ENCODE assay signal across 21 cellular contexts in genomic region chr1:240589585-240590110, GRCh38. TPM values are rescaled to one million over a fixed set of nuclear protein-coding genes. Genes with fewer than 3 reads are reported as not detected.
DNase-seq lines count a peak whose midpoint lies in the region; ATAC-seq, FAIRE-seq and TF ChIP-seq lines count a peak whose summit lies in the region.
"Had no signal": no experiment of that assay in that cellular context is flagged by ENCODE, and none has a peak within 500 bp of the region (broad histone marks: within the 10 kb centered on the region; RNA-seq: fewer than 3 reads in every experiment).

No MANE protein-coding gene starts in this region.

- H3K36me3 ChIP-seq in liver (ENCODE audit: control insufficient read depth in 4 of 4, insufficient read depth in 3 of 4, low read depth in 1 of 4, low read length in 3 of 4) (no peaks in the 10 kb centered on the region), HepG2 (replicated peaks in 1 of 2; ENCODE audit: control insufficient read depth in 1 of 2, insufficient read depth in 2 of 2, low read length in 2 of 2) (no peaks in the 10 kb centered on the region), IMR-90 (ENCODE audit: control insufficient read depth, insufficient read depth, low read length) (no peaks in the 10 kb centered on the region; the same call in 1 of the 2 replicates)

- no peak for TF ChIP-seq POLR2A in HepG2 (IDR thresholded peaks at IDR 0.05; ENCODE audit: insufficient read depth in 1 of 2, low read depth in 2 of 2, low read length in 2 of 2)
- TF ChIP-seq POLR2A in IMR-90 (IDR thresholded peaks at IDR 0.05; ENCODE audit: low read depth, low read length), result no peak

- TF ChIP-seq RAD21 in liver (IDR thresholded peaks at IDR 0.05), result no peak
- TF ChIP-seq RAD21 in HepG2 (CRISPR knock-in tag; IDR thresholded peaks at IDR 0.05), result no peak
- TF ChIP-seq RAD21 in IMR-90 (IDR thresholded peaks at IDR 0.05; ENCODE audit: low read length), result no peak

- 0 out of 2 replicates have a peak overlapping the region, but pooled peaks have one; percentile 19 for H3K23ac ChIP-seq in IMR-90 (ENCODE audit: low read depth, low read length)

- H3K4me3 ChIP-seq in liver (ENCODE audit: low read depth in 1 of 3, low read length in 3 of 3), result no peak overlapping the region
- H3K4me3 ChIP-seq in HepG2 (replicated peaks in 1 of 3; ENCODE audit: insufficient read depth in 1 of 3, low read depth in 2 of 3, low read length in 3 of 3), result no peak overlapping the region
- no peak overlapping the region for H3K4me3 ChIP-seq in IMR-90 (ENCODE audit: insufficient read depth, low read depth, low read length)
- H3K4me3 ChIP-seq: GM12878, GM23338 had no signal

- H3K4me1 ChIP-seq in liver (ENCODE audit: control insufficient read depth in 4 of 4, insufficient read depth in 4 of 4, low read length in 3 of 4), result peaks cover 0 to 8% (median 4%) of the 10 kb centered on the region in 4 donors
- H3K4me1 ChIP-seq in HepG2 (ENCODE audit: insufficient read depth, low read length), result peaks cover 16% of the 10 kb centered on the region; the same call in 1 of the 2 replicates
- H3K4me1 ChIP-seq in IMR-90 (ENCODE audit: control insufficient read depth, insufficient read depth, low read length), result peaks cover 2% of the 10 kb centered on the region

- H2AK5ac ChIP-seq in IMR-90 (ENCODE audit: low read depth, low read length), result no peak overlapping the region

- dilution Hi-C loops in IMR-90 (cut with HindIII; ENCODE audit: low sequenced_read_pairs, unreplicated experiment), result no loop called here

- H4K20me1 ChIP-seq in HepG2 (ENCODE audit: insufficient read depth, low read length) (no peaks in the 10 kb centered on the region), IMR-90 (ENCODE audit: insufficient read depth, low read length) (no peaks in the 10 kb centered on the region)

- H3K27ac ChIP-seq in liver (ENCODE audit: low read depth in 1 of 2, low read length in 2 of 2) (no peak overlapping the region), HepG2 (ENCODE audit: extremely low read length, insufficient read depth, low read length) (no peak overlapping the region), IMR-90 (ENCODE audit: insufficient read depth, low read length) (no peak overlapping the region)

- H3K9me3 ChIP-seq in liver (ENCODE audit: control insufficient read depth in 4 of 4, low read length in 3 of 4) (no peaks in the 10 kb centered on the region), HepG2 (ENCODE audit: low read length) (no peaks in the 10 kb centered on the region), IMR-90 (ENCODE audit: control insufficient read depth, insufficient read depth, low read length) (no peaks in the 10 kb centered on the region)

- no peak overlapping the region for H3K14ac ChIP-seq in IMR-90 (replicated peaks; ENCODE audit: low read depth, low read length)

- H2BK120ac ChIP-seq in IMR-90 (ENCODE audit: low read depth, low read length), result no peak overlapping the region

- H3K56ac ChIP-seq in IMR-90 (ENCODE audit: extremely low read depth, insufficient read depth, low read length), result no peak overlapping the region

- TF ChIP-seq CTCF in liver (IDR thresholded peaks at IDR 0.05; ENCODE audit: low read depth, low read length, missing input control), result no peak
- no peak for TF ChIP-seq CTCF in HepG2 (CRISPR knock-in tag; IDR thresholded peaks at IDR 0.05)
- TF ChIP-seq CTCF in IMR-90 (conservative IDR thresholded peaks at IDR 0.05; ENCODE audit: low read depth, low read length), result no peak

- CTCF ChIA-PET in HepG2 (lab: Yijun Ruan, JAX; ENCODE audit: low intra/inter-chr PET ratio, low total read pairs) (no interaction called here), IMR-90 (lab: Yijun Ruan, JAX) (no interaction called here)

- POLR2A ChIA-PET in HepG2 (lab: Yijun Ruan, JAX) (no interaction called here), IMR-90 (lab: Charles Lee; ENCODE audit: unreplicated experiment) (no interaction called here)

- H3K79me1 ChIP-seq in IMR-90 (ENCODE audit: low read depth in 1 of 2, low read length in 2 of 2), result peaks cover 7 to 14% of the 10 kb centered on the region in 2 experiments; a peak in 2 of 4 replicates

- H4K8ac ChIP-seq in IMR-90 (ENCODE audit: low read depth in 2 of 2, low read length in 2 of 2), result no peak overlapping the region

- H3K4me2 ChIP-seq in HepG2 (ENCODE audit: low read depth, low read length) (no peak overlapping the region), IMR-90 (ENCODE audit: low read depth, low read length) (no peak overlapping the region)
- H3K4me2 ChIP-seq: GM23338 had no signal

- no peak overlapping the region for H2BK5ac ChIP-seq in IMR-90 (ENCODE audit: low read depth, low read length, poor library complexity, severe bottlenecking)

- H3K18ac ChIP-seq in IMR-90 (ENCODE audit: low read depth, low read length), result no peak overlapping the region

- H2BK15ac ChIP-seq in IMR-90 (ENCODE audit: low read depth, low read length), result no peak overlapping the region

- no peak overlapping the region for H3K9ac ChIP-seq in liver (ENCODE audit: low read depth in 1 of 2, low read length in 2 of 2)
- H3K9ac ChIP-seq in HepG2 (ENCODE audit: insufficient read depth, low read depth, low read length), result no peak overlapping the region
- no peak overlapping the region for H3K9ac ChIP-seq in IMR-90 (ENCODE audit: low read depth, low read length)

- DNase-seq in HepG2 (ENCODE audit: low spot score), result no peak
- DNase-seq in IMR-90, result no peak
- DNase-seq in left lobe of liver (ENCODE audit: low spot score), result no peak
- no peak for DNase-seq in pons (ENCODE audit: low spot score)
- DNase-seq in hypothalamus (lab: John Stamatoyannopoulos, UW), result no peak
- DNase-seq: CD4-positive, alpha-beta T cell; CD8-positive, alpha-beta memory T cell; DMS 273 treated with DMSO at 0.1 percent for 48 hours; DMS79; EL; GDM1; H9 had no signal

- BruUV-seq in HepG2 (replicated peaks; lab: Mats Ljungman, UMichigan) (no TSS peak), IMR-90 (replicated peaks; lab: Mats Ljungman, UMichigan) (no TSS peak)

- peak overlapping the region; percentile 45; the same call in 1 of the 2 replicates for H2BK20ac ChIP-seq in IMR-90 (ENCODE audit: low read depth, low read length)

- H3K27me3 ChIP-seq in liver (ENCODE audit: control insufficient read depth in 4 of 4, insufficient read depth in 4 of 4, low read length in 3 of 4), result no peaks in the 10 kb centered on the region
- no peaks in the 10 kb centered on the region; a peak in 1 of 5 replicates for H3K27me3 ChIP-seq in HepG2 (ENCODE audit: control insufficient read depth in 1 of 2, insufficient read depth in 2 of 2, low read length in 2 of 2)
- H3K27me3 ChIP-seq in IMR-90 (ENCODE audit: control insufficient read depth, insufficient read depth, low read length), result no peaks in the 10 kb centered on the region

- H2AFZ ChIP-seq in HepG2 (ENCODE audit: low read length) (no peak overlapping the region), IMR-90 (replicated peaks; ENCODE audit: low read length, poor library complexity) (no peak overlapping the region)
- H2AFZ ChIP-seq: GM23338 had no signal

- ATAC-seq in HepG2 (no peak), IMR-90 (ENCODE audit: low read depth) (no peak), left lobe of liver (peak; percentile 44), GM21367 (IDR thresholded peaks at IDR 0.05; ENCODE audit: unreplicated experiment) (no peak)
- ATAC-seq: GM12878, GM23338, HCT116 had no signal

- H3K79me2 ChIP-seq in HepG2 (ENCODE audit: insufficient read depth, low read length), result no peaks in the 10 kb centered on the region

- in situ Hi-C loops in HepG2 (cut with HindIII; ENCODE audit: extremely low pct_ligation_motif_present, low pct_unique_long_range_greater_than_20kb), result no loop called here
- in situ Hi-C loops in IMR-90 (cut with MboI; ENCODE audit: low sequenced_read_pairs), result loop anchor here (10.0 kb wide), 1 partner anchor 395 kb away; no protein-coding TSS in a partner anchor

- 86% methylated on average over 5 of the region's 5 CpGs for WGBS in liver
- 69% methylated on average over 5 of the region's 5 CpGs for WGBS in HepG2 (ENCODE audit: low lambda C conversion rate)
- WGBS in IMR-90 (ENCODE audit: extremely low coverage in 2 of 2, insufficient read length in 1 of 2), 2 experiments, result 100% methylated on average over 3 of the region's 5 CpGs; no CpG with 5 or more reads in 1 of the 2 experiments

- TF ChIP-seq EP300 in HepG2 (IDR thresholded peaks at IDR 0.05; ENCODE audit: low read depth in 2 of 2, low read length in 2 of 2) (no peak), HepG2 (CRISPR knock-in tag; IDR thresholded peaks at IDR 0.05; ENCODE audit: borderline replicate concordance) (no peak)

- H3K4ac ChIP-seq in IMR-90 (ENCODE audit: low read depth, low read length), result 0 out of 2 replicates have a peak overlapping the region, but pooled peaks have one; percentile 19

- intact Hi-C loops in HepG2 (cut with micrococcal nuclease; ENCODE audit: unreplicated experiment), result no loop called here
- intact Hi-C loops in IMR-90 (cut with micrococcal nuclease), result no loop called here

- no peak for FAIRE-seq in HepG2 (lab: Jason Lieb, UNC)
- FAIRE-seq: D721Med, GM12878, GM19239 had no signal

- no peak overlapping the region for H2AK9ac ChIP-seq in IMR-90 (replicated peaks; ENCODE audit: low read depth, low read length, poor library complexity)

- H4K91ac ChIP-seq in IMR-90 (ENCODE audit: insufficient read depth, low read depth, low read length), result no peak overlapping the region

- no peak overlapping the region for H4K5ac ChIP-seq in IMR-90 (ENCODE audit: low read depth, low read length)

- H3K9me1 ChIP-seq in IMR-90 (ENCODE audit: insufficient read depth, low read length), result peaks cover 2% of the 10 kb centered on the region; the same call in 1 of the 2 replicates

RNA-seq across cellular contexts. Expression of gene GREM2, which starts 22.3 kb away (rescaled TPM):
- total RNA-seq in liver (1 to 10 TPM in 1 of 2 donors, under 1 TPM in 1; 0.19 to 4.0 TPM), HepG2 (2016; rRNA removed; fragmentation: Illumina TruSeq; extraction: Trizol) (not detected in 2 replicates), IMR-90 (2012; rRNA removed) (3.0 and 5.0 TPM in 2 replicates), left lobe of liver (20.1 TPM)
- polyA plus RNA-seq in liver (10 to 100 TPM in 1 of 2 donors, 1 to 10 TPM in 1; 4.5 to 19.5 TPM), HepG2 (2011; rRNA removed) (0.07 and 0.10 TPM in 2 replicates), IMR-90 (2012; rRNA removed) (14.2 and 15.9 TPM in 2 replicates)
- total RNA-seq in HepG2 (2016; cell fraction: cytosol; rRNA removed; fragmentation: Illumina TruSeq; extraction: Trizol; ENCODE audit: low read depth), result not detected in 2 replicates
- not detected in 2 replicates for total RNA-seq in HepG2 (2016; cell fraction: insoluble cytoplasmic fraction; rRNA removed; fragmentation: Illumina TruSeq; extraction: Trizol)
- total RNA-seq in HepG2 (2016; cell fraction: membrane; rRNA removed; fragmentation: Illumina TruSeq; extraction: Trizol), result not detected in 2 replicates
- not detected in 2 replicates for total RNA-seq in HepG2 (2016; cell fraction: nucleus; rRNA removed; fragmentation: Illumina TruSeq; extraction: Trizol)
- polyA plus RNA-seq in HepG2 (2011; cell fraction: cytosol; rRNA removed), result 0.04 and 0.08 TPM in 2 replicates
- 0.03 and 0.12 TPM in 2 replicates for polyA plus RNA-seq in HepG2 (2011; cell fraction: nucleus; rRNA removed)
- polyA plus RNA-seq in HepG2 (2012), result 0.44 and 2.0 TPM in 2 replicates
- polyA plus RNA-seq in HepG2 (2016; cell fraction: cytosol; fragmentation: Illumina TruSeq; extraction: Trizol; ENCODE audit: low read depth), result not detected in 2 replicates
- polyA plus RNA-seq in HepG2 (2016; cell fraction: insoluble cytoplasmic fraction; fragmentation: Illumina TruSeq; extraction: Trizol; ENCODE audit: low read depth), result not detected in 2 replicates
- not detected in 2 replicates for polyA plus RNA-seq in HepG2 (2016; cell fraction: membrane; fragmentation: Illumina TruSeq; extraction: Trizol; ENCODE audit: low read depth)
- not detected in 2 replicates for polyA plus RNA-seq in HepG2 (2016; cell fraction: nucleus; fragmentation: Illumina TruSeq; extraction: Trizol; ENCODE audit: insufficient read depth, low read depth)
- polyA minus RNA-seq in HepG2 (2011; rRNA and poly(A)+ RNA removed; ENCODE audit: low replicate concordance), result 0.06 TPM in 1 of 2 replicates, not detected in the other
- polyA minus RNA-seq in HepG2 (2011; cell fraction: cytosol; rRNA and poly(A)+ RNA removed), result not detected in 2 replicates
- polyA minus RNA-seq in HepG2 (2011; cell fraction: nucleus; rRNA and poly(A)+ RNA removed), result not detected in 2 replicates
- polyA plus RNA-seq in IMR-90 (2012; cell fraction: cytosol; rRNA removed), result 6.1 and 10.8 TPM in 2 replicates
- 3.0 and 8.9 TPM in 2 replicates for polyA plus RNA-seq in IMR-90 (2012; cell fraction: nucleus; rRNA removed; ENCODE audit: low replicate concordance)
- total RNA-seq: A673; CD8-positive, alpha-beta memory T cell; GM12878; H9 had no signal
- polyA plus RNA-seq: CD14-positive monocyte, GM12878 had no signal
